ENCODE assay signal across 8 cellular contexts in the genomic region with DNA sequence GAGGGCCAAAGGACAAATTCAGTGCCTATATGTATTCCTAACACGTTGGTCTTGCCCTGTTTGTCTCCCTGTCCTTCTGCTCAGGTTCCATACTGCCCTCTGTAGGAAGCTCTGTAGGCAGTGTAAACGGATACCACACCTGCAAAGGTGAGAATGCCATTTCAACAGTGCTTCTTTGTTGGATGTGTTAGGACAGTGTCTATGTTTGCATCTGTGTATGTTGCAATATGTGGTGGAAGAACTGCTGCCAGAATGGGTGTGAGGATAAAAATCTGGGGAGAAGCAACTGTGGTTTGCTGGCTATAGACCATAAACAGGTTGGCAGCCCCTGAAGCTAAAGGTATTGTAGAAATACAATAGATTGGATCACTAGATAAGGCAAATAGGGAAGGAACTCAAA.
DNase-seq lines count a peak whose midpoint lies in the region; ATAC-seq and TF ChIP-seq lines count a peak whose summit lies in the region.

No MANE protein-coding gene starts in this region.

- peak; percentile 61 for TF ChIP-seq CTCF in KMS-11 (conservative IDR thresholded peaks at IDR 0.05; ENCODE audit: low read depth, low read length)
- TF ChIP-seq CTCF in astrocyte of the spinal cord (IDR thresholded peaks at IDR 0.05; ENCODE audit: low read depth, low read length): peak; percentile 45
- peak; percentile 25 for TF ChIP-seq CTCF in lower lobe of right lung (IDR thresholded peaks at IDR 0.05)
- TF ChIP-seq CTCF in testis (IDR thresholded peaks at IDR 0.05): no peak

- DNase-seq in Daoy (ENCODE audit: low read depth): peak; percentile 12
- no peak for DNase-seq in astrocyte of the spinal cord (ENCODE audit: low read depth, low spot score)
- DNase-seq in lower lobe of right lung: no peak
- DNase-seq in T-helper 9 cell: no peak
- no peak for DNase-seq in mesenteric fat pad (ENCODE audit: low spot score)
- DNase-seq in testis: no peak

- no peak overlapping the region for H3K9ac ChIP-seq in KMS-11

- no peaks in the 10 kb centered on the region for H4K20me1 ChIP-seq in KMS-11 (ENCODE audit: insufficient read depth)

- H3K27ac ChIP-seq in KMS-11 (no peak overlapping the region), lower lobe of right lung (no peak overlapping the region), testis (no peak overlapping the region)

- TF ChIP-seq POLR2A in testis (IDR thresholded peaks at IDR 0.05): no peak

- ATAC-seq in lower lobe of right lung (peak; percentile 34 to 56), HG02938 (IDR thresholded peaks at IDR 0.05; ENCODE audit: unreplicated experiment) (no peak)

- H3K4me3 ChIP-seq in KMS-11 (IDR thresholded peaks at IDR 0.05; ENCODE audit: insufficient read depth, low read depth, low read length) (no peak overlapping the region), astrocyte of the spinal cord (ENCODE audit: low read depth, low read length) (no peak overlapping the region), lower lobe of right lung (no peak overlapping the region), testis (no peak overlapping the region)

- H3K4me2 ChIP-seq in KMS-11: no peak overlapping the region

- H3K9me3 ChIP-seq in lower lobe of right lung (no peaks in the 10 kb centered on the region), testis (no peaks in the 10 kb centered on the region)

- intact Hi-C loops in lower lobe of right lung (cut with DNase I): no loop called here
- intact Hi-C loops in testis (cut with DNase I; ENCODE audit: low total_unique reads): no loop called here

- H3K27me3 ChIP-seq in KMS-11 (ENCODE audit: insufficient read depth, low read depth) (no peaks in the 10 kb centered on the region), lower lobe of right lung (ENCODE audit: low read depth) (no peaks in the 10 kb centered on the region), testis (no peaks in the 10 kb centered on the region)

- no peaks in the 10 kb centered on the region for H3K36me3 ChIP-seq in KMS-11 (ENCODE audit: insufficient read depth)
- H3K36me3 ChIP-seq in lower lobe of right lung: peaks cover 99% of the 10 kb centered on the region
- peaks cover 4% of the 10 kb centered on the region for H3K36me3 ChIP-seq in testis (ENCODE audit: low read depth, missing control alignments)

- H2AFZ ChIP-seq in KMS-11 (ENCODE audit: low read depth): no peak overlapping the region

- in situ Hi-C loops in astrocyte of the spinal cord (cut with HindIII; ENCODE audit: low sequenced_read_pairs): no loop called here

- H3K4me1 ChIP-seq in KMS-11 (ENCODE audit: low read depth, poor library complexity, severe bottlenecking): no peaks in the 10 kb centered on the region
- no peaks in the 10 kb centered on the region for H3K4me1 ChIP-seq in lower lobe of right lung
- no peaks in the 10 kb centered on the region for H3K4me1 ChIP-seq in testis

- WGBS in testis, 2 donors: 43 to 49% methylated on average over 2 of the region's 2 CpGs

- H3K79me2 ChIP-seq in KMS-11 (ENCODE audit: insufficient read depth, low read depth): no peaks in the 10 kb centered on the region

Comparison
In these comparisons a context has a peak if more than half of its experiments do, and no peak if none do; other contexts are left out.
1. CTCF ChIP-seq: peak in KMS-11 (single experiment), astrocyte of the spinal cord (single experiment) and lower lobe of right lung (single experiment); none in testis (0 of 3).